8 cellular contexts compared by ENCODE assay signal in the genomic region with DNA sequence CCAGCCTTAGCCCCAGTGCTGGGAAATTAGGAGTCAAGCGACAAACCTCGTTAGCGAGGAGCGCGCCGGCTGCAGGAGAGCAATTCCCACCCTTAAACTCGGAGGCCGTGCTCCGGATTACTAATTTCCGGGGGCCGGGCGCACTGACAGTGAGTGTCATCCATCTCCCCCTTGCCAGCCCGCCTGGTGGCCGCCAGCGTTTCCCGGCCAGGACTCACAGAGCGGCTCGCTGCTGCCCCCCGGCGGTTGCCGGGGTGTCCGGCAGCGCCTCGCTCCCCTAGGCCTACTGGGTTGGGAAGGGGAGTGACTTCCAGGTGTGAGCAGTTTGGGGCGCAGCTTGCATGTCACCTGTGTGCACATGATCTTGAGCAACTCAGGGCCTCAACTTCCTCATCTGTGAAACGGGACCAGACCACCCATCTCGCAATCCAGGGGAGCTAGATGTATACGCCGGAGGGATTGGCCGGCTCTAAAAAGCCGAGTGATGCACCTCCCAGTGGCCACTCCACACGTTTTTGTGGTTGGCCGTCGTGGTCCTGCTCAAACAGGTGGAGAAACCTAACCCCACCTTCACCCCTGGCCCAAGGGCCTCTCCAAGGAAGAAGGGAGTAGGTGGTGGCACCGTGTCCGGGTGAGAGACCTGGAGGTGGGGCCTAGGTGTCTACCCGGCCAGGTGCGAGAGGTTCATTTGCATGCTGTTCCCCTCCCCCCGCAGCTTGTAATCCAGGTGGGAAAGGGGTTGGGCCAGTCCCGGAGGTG. TPM values are rescaled to one million over a fixed set of nuclear protein-coding genes. Genes with fewer than 3 reads are reported as not detected.
DNase-seq lines count a peak whose midpoint lies in the region; ATAC-seq and TF ChIP-seq lines count a peak whose summit lies in the region.

No MANE protein-coding gene starts in this region.

- POLR2A ChIA-PET in AG04450 (lab: Yijun Ruan, JAX): no interaction called here

- no peak overlapping the region for H2AFZ ChIP-seq in OCI-LY1 (ENCODE audit: low read length)

- no peaks in the 10 kb centered on the region for H3K9me2 ChIP-seq in OCI-LY1 (ENCODE audit: low read depth, low read length)

- H3K36me3 ChIP-seq in HUES64 (ENCODE audit: insufficient read depth, low read length) (no peaks in the 10 kb centered on the region), OCI-LY1 (ENCODE audit: insufficient read depth, low read length) (peaks cover 7% of the 10 kb centered on the region; the same call in 1 of the 2 replicates)

- no peaks in the 10 kb centered on the region for H3F3A ChIP-seq in OCI-LY1 (ENCODE audit: insufficient read depth, low read length)

- peak; percentile 90 for TF ChIP-seq CTCF in AG04450 (IDR thresholded peaks at IDR 0.05; ENCODE audit: low read depth, low read length)
- peak; percentile 93 for TF ChIP-seq CTCF in OCI-LY1 (IDR thresholded peaks at IDR 0.05; ENCODE audit: low read length)
- peak; percentile 82 for TF ChIP-seq CTCF in epithelial cell of proximal tubule (conservative IDR thresholded peaks at IDR 0.05; ENCODE audit: low read depth, low read length)

- peak; percentile 40 for ATAC-seq in GM18909 (IDR thresholded peaks at IDR 0.05; ENCODE audit: poor library complexity, unreplicated experiment)

- 3% methylated on average over 36 of the region's 40 CpGs for WGBS in HUES64

- DNase-seq in AG04450 (ENCODE audit: low read depth, low spot score): peak; percentile 45
- DNase-seq in activated T-cell treated with anti-CD3 and anti-CD28 coated beads for 24 hours (ENCODE audit: low read depth): peak; percentile 83
- no peak for DNase-seq in epithelial cell of proximal tubule (ENCODE audit: low read depth)
- DNase-seq in mucosa of gallbladder (ENCODE audit: low spot score): peak; percentile 82
- DNase-seq in stimulated activated CD8-positive, alpha-beta memory T cell treated with anti-CD3 and anti-CD28 coated beads, Interleukin-2, amount 100 ng/mL, for 48 hours (ENCODE audit: low read depth in 2 of 2): peak; percentile 84 to 93

- H3K27ac ChIP-seq in AG04450 (ENCODE audit: low read depth, low read length) (peak overlapping the region; percentile 52), HUES64 (ENCODE audit: low read depth, low read length) (peak overlapping the region; percentile 98; the same call in 1 of the 2 replicates), OCI-LY1 (ENCODE audit: low read depth, low read length, poor library complexity, severe bottlenecking) (peak overlapping the region; percentile 87)

- H3K9ac ChIP-seq in HUES64 (ENCODE audit: low read depth, low read length) (peak overlapping the region; percentile 17; the same call in 1 of the 2 replicates), OCI-LY1 (ENCODE audit: low read length) (peak overlapping the region; percentile 25; the same call in 1 of the 2 replicates)

- peak overlapping the region; percentile 77 for H3K4me2 ChIP-seq in OCI-LY1 (ENCODE audit: low read length)

- H3K4me3 ChIP-seq in AG04450 (ENCODE audit: low read depth, low read length) (no peak overlapping the region; the same call in 1 of the 2 replicates), HUES64 (ENCODE audit: low read length) (peak overlapping the region; percentile 36), OCI-LY1 (ENCODE audit: low read depth, low read length, poor library complexity, severe bottlenecking) (peak overlapping the region; percentile 75), epithelial cell of proximal tubule (ENCODE audit: low read depth, low read length) (peak overlapping the region; percentile 81)

- no peaks in the 10 kb centered on the region for H4K20me1 ChIP-seq in OCI-LY1 (ENCODE audit: insufficient read depth, low read length)

- H3K4me1 ChIP-seq in HUES64 (ENCODE audit: insufficient read depth, low read length) (peaks cover 41% of the 10 kb centered on the region), OCI-LY1 (ENCODE audit: insufficient read depth, low read length, severe bottlenecking) (peaks cover 74% of the 10 kb centered on the region)

- CTCF ChIA-PET in AG04450 (lab: Charles Lee): interaction anchor here (0.6 to 2.9 kb wide), 15 partner anchors 9 to 496 kb away, joined by 3 to 20 read pairs (median 5); no protein-coding TSS in a partner anchor

- H3K79me2 ChIP-seq in OCI-LY1 (ENCODE audit: insufficient read depth, low read length): no peaks in the 10 kb centered on the region

- no peaks in the 10 kb centered on the region for H3K27me3 ChIP-seq in AG04450 (ENCODE audit: control insufficient read depth, insufficient read depth, low read length)
- H3K27me3 ChIP-seq in HUES64 (ENCODE audit: insufficient read depth, low read length): peaks cover 16% of the 10 kb centered on the region
- H3K27me3 ChIP-seq in OCI-LY1 (ENCODE audit: insufficient read depth, low read length): no peaks in the 10 kb centered on the region

- H3K9me3 ChIP-seq in AG04450 (ENCODE audit: control insufficient read depth, insufficient read depth, low read length): no peaks in the 10 kb centered on the region; the same call in 1 of the 2 replicates
- H3K9me3 ChIP-seq in HUES64 (ENCODE audit: insufficient read depth, low read depth, low read length): no peaks in the 10 kb centered on the region
- H3K9me3 ChIP-seq in OCI-LY1 (ENCODE audit: low read length): no peaks in the 10 kb centered on the region

RNA-seq across cellular contexts. Expression of gene GSE1, which starts 2.5 kb away (rescaled TPM):
- 18.2 and 21.0 TPM in 2 replicates for polyA plus RNA-seq in AG04450 (2011; rRNA removed)
- polyA minus RNA-seq in AG04450 (2011; rRNA and poly(A)+ RNA removed): 23.7 and 24.1 TPM in 2 replicates
- 33.4 TPM for polyA plus RNA-seq in HUES64 (2013, experiment 1 of 2)
- 32.2 TPM for polyA plus RNA-seq in HUES64 (2013, experiment 2 of 2)
- total RNA-seq in epithelial cell of proximal tubule (19.4 and 41.9 TPM in 2 replicates), mucosa of gallbladder (82.9 TPM)
